Comparison of ENCODE assay signal across 16 cellular contexts in the genomic region with DNA sequence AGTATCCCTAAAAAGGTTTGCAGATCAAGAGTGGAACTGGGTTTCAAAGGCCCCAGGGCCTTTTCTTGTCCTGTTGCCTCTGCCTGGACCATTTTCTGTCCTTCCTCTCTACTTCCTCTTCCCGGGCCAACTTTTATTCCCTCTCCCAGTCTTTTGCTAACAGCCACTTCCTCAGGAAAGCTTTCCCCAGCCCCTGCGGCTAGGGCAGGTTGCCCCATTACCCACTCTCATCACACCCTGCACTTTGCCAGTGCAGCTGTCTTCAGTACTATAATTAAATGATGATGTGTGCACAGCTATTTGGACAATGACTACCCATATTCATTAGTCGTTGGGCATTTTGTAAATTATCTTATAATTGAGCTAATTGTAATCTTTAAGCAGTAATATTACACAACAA.
DNase-seq lines count a peak whose midpoint lies in the region; ATAC-seq, FAIRE-seq and TF ChIP-seq lines count a peak whose summit lies in the region.
"Had no signal": no experiment of that assay in that cellular context is flagged by ENCODE, and none has a peak within 500 bp of the region (broad histone marks: within the 10 kb centered on the region; RNA-seq: fewer than 3 reads in every experiment).

No MANE protein-coding gene starts in this region.

- no peaks in the 10 kb centered on the region for H3K27me3 ChIP-seq in RWPE2 (ENCODE audit: insufficient read depth, poor library complexity, severe bottlenecking)
- no peaks in the 10 kb centered on the region for H3K27me3 ChIP-seq in keratinocyte (ENCODE audit: control insufficient read depth, extremely low read depth, insufficient read depth, low read length)
- H3K27me3 ChIP-seq in uterus = no peaks in the 10 kb centered on the region
- H3K27me3 ChIP-seq in testis = no peaks in the 10 kb centered on the region
- H3K27me3 ChIP-seq: thyroid gland had no signal

- peaks cover 45% of the 10 kb centered on the region for H3K4me1 Mint-ChIP-seq in stimulated activated naive CD8-positive, alpha-beta T cell treated with anti-CD3 and anti-CD28 coated beads, Interleukin-15, Interleukin-2, amounts not matched to agents 100 ng/mL and 50 ng/mL, for 24 hours (ENCODE audit: low read depth)

- no peak for ATAC-seq in stimulated activated naive CD8-positive, alpha-beta T cell treated with anti-CD3 and anti-CD28 coated beads, Interleukin-15, Interleukin-2, amounts not matched to agents 100 U/mL and 50 U/mL, for 24 hours
- no peak for ATAC-seq in RWPE2 (ENCODE audit: low read depth)
- ATAC-seq in esophagus mucosa = no peak
- ATAC-seq: HCT116 had no signal

- H2AFZ ChIP-seq in keratinocyte (ENCODE audit: control insufficient read depth, low read length) = peak overlapping the region; percentile 67

- peak overlapping the region; percentile 56 for H3K27ac Mint-ChIP-seq in stimulated activated naive CD8-positive, alpha-beta T cell treated with anti-CD3 and anti-CD28 coated beads, Interleukin-15, Interleukin-2, amounts not matched to agents 100 ng/mL and 50 ng/mL, for 24 hours

- intact Hi-C loops in uterus (cut with DNase I; ENCODE audit: low total_unique reads) = no loop called here
- intact Hi-C loops in testis (cut with DNase I; ENCODE audit: low total_unique reads) = no loop called here

- no peaks in the 10 kb centered on the region for H4K20me1 ChIP-seq in keratinocyte (ENCODE audit: control insufficient read depth, extremely low read depth, insufficient read depth, low read length)

- DNase-seq in stimulated activated naive CD8-positive, alpha-beta T cell treated with anti-CD3 and anti-CD28 coated beads, Interleukin-15, Interleukin-2, amounts not matched to agents 100 U/mL and 50 U/mL, for 24 hours = no peak
- DNase-seq in RWPE2 (ENCODE audit: low spot score) (no peak), keratinocyte (ENCODE audit: low read depth, low spot score) (no peak), uterus (no peak), testis (no peak), HuH-7.5 (ENCODE audit: low spot score) (no peak)
- DNase-seq: activated CD4-positive, alpha-beta T cell treated with anti-CD3 and anti-CD28 coated beads, Interleukin-2, amount 50 U/mL, for 1 hour; amygdala; DMS 273 treated with DMSO at 0.1 percent for 48 hours; NCI-H446 treated with DMSO at 0.1 percent for 48 hours; T-helper 9 cell had no signal

- no peaks in the 10 kb centered on the region for H3K9me1 ChIP-seq in keratinocyte (ENCODE audit: control insufficient read depth, extremely low read depth, insufficient read depth, low read length)

- no peak for FAIRE-seq in keratinocyte (lab: Jason Lieb, UNC)

- H3K27me3 Mint-ChIP-seq in stimulated activated naive CD8-positive, alpha-beta T cell treated with anti-CD3 and anti-CD28 coated beads, Interleukin-15, Interleukin-2, amounts not matched to agents 100 ng/mL and 50 ng/mL, for 24 hours = peaks cover 42% of the 10 kb centered on the region

- no peaks in the 10 kb centered on the region for H3K79me2 ChIP-seq in keratinocyte (ENCODE audit: control insufficient read depth, insufficient read depth, low read length)

- no peak for TF ChIP-seq CTCF in RWPE2 (IDR thresholded peaks at IDR 0.05; ENCODE audit: poor library complexity, severe bottlenecking)
- no peak for TF ChIP-seq CTCF in keratinocyte (optimal IDR thresholded peaks at IDR 0.05 in 1 of 3, IDR thresholded peaks at IDR 0.05 in 1 of 3, conservative IDR thresholded peaks at IDR 0.05 in 1 of 3; ENCODE audit: extremely low read depth in 1 of 3, insufficient read depth in 2 of 3, low read length in 3 of 3)
- TF ChIP-seq CTCF in uterus (IDR thresholded peaks at IDR 0.05) = no peak
- no peak for TF ChIP-seq CTCF in testis (IDR thresholded peaks at IDR 0.05)

- H3K4me1 ChIP-seq in RWPE2 (ENCODE audit: insufficient read depth, poor library complexity, severe bottlenecking) (peaks cover 12% of the 10 kb centered on the region), keratinocyte (ENCODE audit: control insufficient read depth, extremely low read depth, insufficient read depth, low read length) (peaks cover 17% of the 10 kb centered on the region), uterus (peaks cover 0 to 5% of the 10 kb centered on the region in 2 donors), testis (peaks cover 10% of the 10 kb centered on the region)

- 84 to 89% methylated on average over 3 of the region's 3 CpGs for WGBS in testis, 2 donors

- H3K9me3 ChIP-seq in RWPE2 (ENCODE audit: severe bottlenecking) (no peaks in the 10 kb centered on the region), keratinocyte (ENCODE audit: control insufficient read depth, low read depth, low read length) (no peaks in the 10 kb centered on the region), uterus (no peaks in the 10 kb centered on the region), testis (no peaks in the 10 kb centered on the region)
- H3K9me3 ChIP-seq: thyroid gland had no signal

- no peak for TF ChIP-seq POLR2A in uterus (IDR thresholded peaks at IDR 0.05)
- TF ChIP-seq POLR2A in testis (IDR thresholded peaks at IDR 0.05) = no peak

- H3K36me3 Mint-ChIP-seq in stimulated activated naive CD8-positive, alpha-beta T cell treated with anti-CD3 and anti-CD28 coated beads, Interleukin-15, Interleukin-2, amounts not matched to agents 100 ng/mL and 50 ng/mL, for 24 hours (ENCODE audit: low read depth) = no peaks in the 10 kb centered on the region

- dilution Hi-C loops in keratinocyte (cut with MboI; ENCODE audit: extremely low pct_ligation_motif_present, low sequenced_read_pairs) = no loop called here

- H3K4me3 Mint-ChIP-seq in stimulated activated naive CD8-positive, alpha-beta T cell treated with anti-CD3 and anti-CD28 coated beads, Interleukin-15, Interleukin-2, amounts not matched to agents 100 ng/mL and 50 ng/mL, for 24 hours = no peak overlapping the region

- peak overlapping the region; percentile 71 for H3K27ac ChIP-seq in RWPE2 (ENCODE audit: poor library complexity, severe bottlenecking)
- peak overlapping the region; percentile 61 for H3K27ac ChIP-seq in keratinocyte (ENCODE audit: control insufficient read depth, insufficient read depth, low read length)
- peak overlapping the region; percentile 26 to 56 for H3K27ac ChIP-seq in uterus
- H3K27ac ChIP-seq in testis = no peak overlapping the region
- H3K27ac ChIP-seq: coronary artery, thyroid gland had no signal

- H3K4me2 ChIP-seq in keratinocyte (ENCODE audit: control insufficient read depth, extremely low read depth, insufficient read depth, low read depth, low read length) = peak overlapping the region; percentile 55

- H3K36me3 ChIP-seq in RWPE2 (ENCODE audit: low read depth) (no peaks in the 10 kb centered on the region), keratinocyte (ENCODE audit: control insufficient read depth in 2 of 2, extremely low read depth in 1 of 2, insufficient read depth in 2 of 2, low read length in 2 of 2) (no peaks in the 10 kb centered on the region), uterus (no peaks in the 10 kb centered on the region), testis (ENCODE audit: low read depth, missing control alignments) (no peaks in the 10 kb centered on the region)
- H3K36me3 ChIP-seq: thyroid gland had no signal

- H3K9me3 Mint-ChIP-seq in stimulated activated naive CD8-positive, alpha-beta T cell treated with anti-CD3 and anti-CD28 coated beads, Interleukin-15, Interleukin-2, amounts not matched to agents 100 ng/mL and 50 ng/mL, for 24 hours = no peaks in the 10 kb centered on the region

- H3K4me3 ChIP-seq in RWPE2 (ENCODE audit: severe bottlenecking) (no peak overlapping the region), keratinocyte (ENCODE audit: control insufficient read depth in 2 of 3, extremely low read depth in 1 of 3, insufficient read depth in 2 of 3, low read depth in 1 of 3, low read length in 3 of 3) (peak overlapping the region in 1 of 3 experiments; percentile 7), uterus (no peak overlapping the region), testis (no peak overlapping the region)
- H3K4me3 ChIP-seq: coronary artery, thyroid gland had no signal

- no peak overlapping the region for H3K9ac ChIP-seq in keratinocyte (ENCODE audit: control insufficient read depth, extremely low read depth, insufficient read depth, low read length)

Comparison
In these comparisons a context has a peak if more than half of its experiments do, and no peak if none do; other contexts are left out.
1. H3K27ac ChIP-seq: peak in RWPE2 (single experiment), keratinocyte (single experiment) and uterus (2 of 2); none in testis (0 of 2).